ENCODE assay signal across 8 cellular contexts in the genomic region with DNA sequence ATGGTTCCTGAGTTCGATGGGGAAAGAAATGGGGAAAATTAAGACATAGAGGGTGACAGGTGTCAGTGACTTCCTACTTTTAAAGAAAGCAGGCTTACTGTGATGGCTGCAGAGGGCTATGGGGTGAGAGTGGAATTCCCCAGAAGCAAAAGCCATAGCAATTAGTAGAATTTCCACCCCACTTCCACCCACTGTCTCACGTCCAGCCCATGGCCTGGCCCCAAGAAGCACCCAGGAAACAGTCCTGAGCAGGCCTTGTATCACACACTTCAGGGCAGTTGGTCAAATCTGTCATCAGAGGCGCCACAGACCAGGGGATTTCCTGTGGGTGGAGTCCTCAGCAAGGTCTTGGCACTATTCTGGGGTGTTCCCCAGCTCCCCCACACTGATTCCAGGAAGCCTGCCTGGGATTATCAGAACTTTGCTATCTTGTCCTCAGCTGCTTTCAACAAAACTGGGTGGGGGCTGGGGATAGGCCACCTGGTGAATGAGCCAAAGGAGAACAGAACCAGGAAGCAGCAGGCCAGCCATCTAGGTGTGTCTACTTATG.
DNase-seq lines count a peak whose midpoint lies in the region; ATAC-seq and TF ChIP-seq lines count a peak whose summit lies in the region.

No MANE protein-coding gene starts in this region.

- no peaks in the 10 kb centered on the region for H3K4me1 ChIP-seq in body of pancreas

- WGBS in body of pancreas, 2 donors, result 58 to 60% methylated on average over 2 to 3 of the region's 3 CpGs

- peaks cover 3% of the 10 kb centered on the region for H3K9me3 Mint-ChIP-seq in activated naive CD4-positive, alpha-beta T cell treated with anti-CD3 and anti-CD28 coated beads for 36 hours

- intact Hi-C loops in activated naive CD4-positive, alpha-beta T cell treated with anti-CD3 and anti-CD28 coated beads for 36 hours (cut with micrococcal nuclease), result loop anchor here (1.0 to 5.0 kb wide), 4 partner anchors 10 to 91 kb away; no protein-coding TSS in a partner anchor
- intact Hi-C loops in body of pancreas (cut with DNase I), result no loop called here

- peaks cover 5% of the 10 kb centered on the region for H3K36me3 Mint-ChIP-seq in activated naive CD4-positive, alpha-beta T cell treated with anti-CD3 and anti-CD28 coated beads for 36 hours (ENCODE audit: low read depth)

- no peaks in the 10 kb centered on the region for H3K27me3 ChIP-seq in body of pancreas

- H3K27ac Mint-ChIP-seq in activated naive CD4-positive, alpha-beta T cell treated with anti-CD3 and anti-CD28 coated beads for 36 hours, result peak overlapping the region; percentile 98

- H3K27ac ChIP-seq in KOPT-K1 (ENCODE audit: low read depth, low read length, poor library complexity, severe bottlenecking) (peak overlapping the region; percentile 49), body of pancreas (no peak overlapping the region)

- CTCF ChIA-PET in GM10248 (lab: Yijun Ruan, JAX), result interaction anchor here (0.8 to 2.8 kb wide), 5 partner anchors 11 to 103 kb away, joined by 3 to 16 read pairs (median 3); no protein-coding TSS in a partner anchor
- CTCF ChIA-PET in activated naive CD4-positive, alpha-beta T cell treated with anti-CD3 and anti-CD28 coated beads for 36 hours (lab: Charles Lee), result interaction anchor here (1.0 to 6.8 kb wide), 6 partner anchors 9 to 123 kb away, joined by 3 to 29 read pairs (median 6); no protein-coding TSS in a partner anchor

- ATAC-seq in GM21515 (IDR thresholded peaks at IDR 0.05; ENCODE audit: unreplicated experiment), result peak; percentile 75
- ATAC-seq in body of pancreas, result no peak

- peak; percentile 78 for DNase-seq in GM10248 (ENCODE audit: extremely low spot score)
- peak; percentile 92 for DNase-seq in activated naive CD4-positive, alpha-beta T cell treated with anti-CD3 and anti-CD28 coated beads for 36 hours
- peak; percentile 49 for DNase-seq in stimulated activated CD8-positive, alpha-beta memory T cell treated with anti-CD3 and anti-CD28 coated beads, Interleukin-15, amount 100 ng/mL, for 1 hour (ENCODE audit: low read depth)
- DNase-seq in OCI-M2 (lab: John Stamatoyannopoulos, UW; ENCODE audit: unreplicated experiment), result no peak
- no peak for DNase-seq in retina
- DNase-seq in body of pancreas, result no peak

- POLR2A ChIA-PET in GM10248 (lab: Yijun Ruan, JAX), result no interaction called here

- no peaks in the 10 kb centered on the region for H3K9me3 ChIP-seq in KOPT-K1 (ENCODE audit: insufficient read depth, low read length, poor library complexity, severe bottlenecking)
- no peaks in the 10 kb centered on the region for H3K9me3 ChIP-seq in body of pancreas

- no peak overlapping the region for H3K4me3 ChIP-seq in body of pancreas

- peaks cover 77% of the 10 kb centered on the region for H3K4me1 Mint-ChIP-seq in activated naive CD4-positive, alpha-beta T cell treated with anti-CD3 and anti-CD28 coated beads for 36 hours (ENCODE audit: low read depth)

- H3K36me3 ChIP-seq in KOPT-K1 (ENCODE audit: insufficient read depth, low read length) (no peaks in the 10 kb centered on the region), body of pancreas (replicated peaks in 1 of 2; ENCODE audit: insufficient read depth in 1 of 2, low read depth in 2 of 2) (no peaks in the 10 kb centered on the region)

- TF ChIP-seq POLR2A in body of pancreas (IDR thresholded peaks at IDR 0.05), result no peak

- peak overlapping the region; percentile 36 for H3K4me3 Mint-ChIP-seq in activated naive CD4-positive, alpha-beta T cell treated with anti-CD3 and anti-CD28 coated beads for 36 hours

- peak; percentile 14 for TF ChIP-seq CTCF in GM10248 (IDR thresholded peaks at IDR 0.05; ENCODE audit: control extremely low read depth, extremely low read depth, low read depth, missing control alignments)
- no peak for TF ChIP-seq CTCF in body of pancreas (IDR thresholded peaks at IDR 0.05)

- no peaks in the 10 kb centered on the region for H3K27me3 Mint-ChIP-seq in activated naive CD4-positive, alpha-beta T cell treated with anti-CD3 and anti-CD28 coated beads for 36 hours (ENCODE audit: low read depth)

Comparison
In these comparisons a context has a peak if more than half of its experiments do, and no peak if none do; other contexts are left out.
1. DNase-seq: peak in GM10248 (single experiment), activated naive CD4-positive, alpha-beta T cell treated with anti-CD3 and anti-CD28 coated beads for 36 hours (single experiment) and stimulated activated CD8-positive, alpha-beta memory T cell treated with anti-CD3 and anti-CD28 coated beads, Interleukin-15, amount 100 ng/mL, for 1 hour (single experiment); none in OCI-M2 (single experiment), retina (single experiment) and body of pancreas (0 of 4).